1 cellular context compared by ENCODE assay signal in the genomic region with DNA sequence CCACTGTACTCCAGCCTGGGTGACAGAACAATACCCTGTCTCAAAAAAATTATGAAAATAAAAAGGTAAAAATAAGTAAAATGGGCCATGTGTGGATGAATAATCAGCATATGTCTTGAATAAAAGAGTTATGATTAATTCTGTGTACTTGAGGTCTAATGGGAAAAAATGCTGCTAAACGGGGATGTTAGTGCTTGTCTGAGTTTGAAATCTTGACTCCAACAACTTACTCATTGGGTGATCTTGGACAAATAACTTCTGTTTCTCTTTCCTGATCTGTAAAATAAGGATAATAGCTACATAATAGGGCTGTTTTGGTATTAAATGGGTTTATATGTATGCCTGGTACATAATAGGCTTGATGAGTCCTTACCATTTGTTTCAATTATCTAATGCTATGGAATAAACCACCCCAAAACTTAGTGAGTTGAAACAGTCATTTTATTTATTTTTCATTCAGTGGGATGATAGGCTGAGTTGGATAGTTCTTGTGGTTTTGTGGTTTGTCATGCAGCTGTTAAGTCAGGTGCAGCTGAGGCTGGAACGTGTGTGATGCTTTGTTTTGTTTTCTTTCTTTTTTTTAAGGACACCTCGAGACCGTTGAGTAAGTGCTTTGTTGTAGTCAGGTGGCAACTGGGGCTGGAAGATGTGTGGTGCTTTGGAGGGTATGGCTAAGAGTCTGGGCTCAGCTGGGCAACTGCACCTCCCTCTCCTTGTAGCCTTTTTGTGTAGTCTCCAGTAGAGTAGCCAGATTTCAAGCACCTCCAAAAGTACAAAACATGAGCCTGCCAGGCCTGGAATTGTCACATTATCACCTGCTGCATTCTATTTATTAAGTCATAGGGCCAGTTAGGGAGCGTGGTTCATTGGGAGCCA.
TF ChIP-seq lines count a peak whose summit lies in the region.

No MANE protein-coding gene starts in this region.

TF ChIP-seq in HepG2, 621 proteins besides CTCF, POLR2A, EP300 and RAD21:
- TF ChIP-seq RBFOX2 (IDR thresholded peaks at IDR 0.05; ENCODE audit: low read depth, low read length) (peak; percentile 37; the same call in 1 of the 2 replicates), SRF (IDR thresholded peaks at IDR 0.05; ENCODE audit: low read depth, low read length) (no peak), POGZ (CRISPR knock-in tag; IDR thresholded peaks at IDR 0.05) (no peak)
TF ChIP-seq in HepG2: peak in this region for 1.
